Comparison of ENCODE assay signal across 8 cellular contexts in genomic region chr15:74402873-74403589, GRCh38. TPM values are rescaled to one million over a fixed set of nuclear protein-coding genes. Genes with fewer than 3 reads are reported as not detected.
A peak's percentile ranks its signal among the peaks of the same experiment; 100 is the strongest.
DNase-seq lines count a peak whose midpoint lies in the region; ATAC-seq and TF ChIP-seq lines count a peak whose summit lies in the region.

No MANE protein-coding gene starts in this region.

- no peak for TF ChIP-seq RAD21 in SK-N-SH (IDR thresholded peaks at IDR 0.05; ENCODE audit: low read length)

- POLR2A ChIA-PET in SK-N-SH (lab: Yijun Ruan, JAX), result no interaction called here

- H3K36me3 ChIP-seq in neuronal stem cell (replicated peaks in 1 of 2; ENCODE audit: control insufficient read depth in 2 of 2, insufficient read depth in 2 of 2, low read length in 2 of 2) (no peaks in the 10 kb centered on the region), SK-N-SH (replicated peaks in 1 of 2; ENCODE audit: control insufficient read depth in 1 of 2, insufficient read depth in 2 of 2, low read length in 1 of 2) (no peaks in the 10 kb centered on the region)

- no peak overlapping the region for H2AFZ ChIP-seq in neuronal stem cell (ENCODE audit: low read length)
- no peak overlapping the region for H2AFZ ChIP-seq in SK-N-SH (ENCODE audit: low read depth)

- H3K23ac ChIP-seq in neuronal stem cell (ENCODE audit: low read depth, low read length, poor library complexity), result no peak overlapping the region

- no peak overlapping the region for H2BK5ac ChIP-seq in neuronal stem cell (ENCODE audit: low read length)

- H2BK120ac ChIP-seq in neuronal stem cell (ENCODE audit: low read depth, low read length), result no peak overlapping the region

- H3K9me3 ChIP-seq in neuronal stem cell (replicated peaks in 1 of 2; ENCODE audit: control insufficient read depth in 2 of 2, insufficient read depth in 1 of 2, low read depth in 1 of 2, low read length in 2 of 2) (no peaks in the 10 kb centered on the region), SK-N-SH (no peaks in the 10 kb centered on the region)

- H3K4ac ChIP-seq in neuronal stem cell (ENCODE audit: low read length), result peak overlapping the region; percentile 23

- DNase-seq in GM19240 (ENCODE audit: insufficient read length, low spot score) (peak; percentile 76), KG1 (lab: John Stamatoyannopoulos, UW) (peak; percentile 49), activated T-cell treated with anti-CD3 and anti-CD28 coated beads for 24 hours (ENCODE audit: low read depth) (peak; percentile 80), neuronal stem cell (ENCODE audit: low spot score) (no peak), SK-N-SH (no peak), DMS153 treated with DMSO at 0.1 percent for 48 hours (lab: John Stamatoyannopoulos, UW; ENCODE audit: unreplicated experiment) (no peak), NCI-H146 treated with DMSO at 0.1 percent for 48 hours (lab: John Stamatoyannopoulos, UW; ENCODE audit: unreplicated experiment) (no peak)

- H3K9ac ChIP-seq in neuronal stem cell (ENCODE audit: low read depth, low read length, poor library complexity), result peak overlapping the region; percentile 67
- H3K9ac ChIP-seq in SK-N-SH, result no peak overlapping the region

- no peaks in the 10 kb centered on the region for H3K9me2 ChIP-seq in SK-N-SH

- H2BK15ac ChIP-seq in neuronal stem cell (ENCODE audit: low read length), result peak overlapping the region; percentile 28

- no peak for TF ChIP-seq CTCF in SK-N-SH (IDR thresholded peaks at IDR 0.05)

- H3K27ac ChIP-seq in neuronal stem cell (replicated peaks; ENCODE audit: low read length) (no peak overlapping the region), SK-N-SH (ENCODE audit: low read depth in 2 of 2, low read length in 1 of 2) (no peak overlapping the region)

- H3K4me3 ChIP-seq in neuronal stem cell (ENCODE audit: low read length in 2 of 2), result no peak overlapping the region
- H3K4me3 ChIP-seq in SK-N-SH (ENCODE audit: low read depth in 2 of 2, low read length in 1 of 2), result no peak overlapping the region

- no peak overlapping the region for H4K91ac ChIP-seq in neuronal stem cell (ENCODE audit: low read depth, low read length, poor library complexity)

- peak overlapping the region; percentile 47 for H2BK12ac ChIP-seq in neuronal stem cell (ENCODE audit: low read length)

- H3K4me2 ChIP-seq in neuronal stem cell (ENCODE audit: insufficient read depth, low read length, poor library complexity, severe bottlenecking), result no peak overlapping the region
- H3K4me2 ChIP-seq in SK-N-SH, result no peak overlapping the region

- no peak overlapping the region for H4K8ac ChIP-seq in neuronal stem cell (ENCODE audit: low read depth, low read length)

- H3K14ac ChIP-seq in neuronal stem cell (ENCODE audit: low read length), result no peak overlapping the region

- no peak for TF ChIP-seq EP300 in SK-N-SH (IDR thresholded peaks at IDR 0.05; ENCODE audit: borderline replicate concordance in 1 of 2, low read depth in 1 of 2, low read length in 1 of 2)

- no peaks in the 10 kb centered on the region for H3K79me1 ChIP-seq in neuronal stem cell (ENCODE audit: low read depth, low read length)

- no CpG with 5 or more reads among the region's 13 CpGs for WGBS in neuronal stem cell (ENCODE audit: extremely low coverage in 2 of 2, insufficient read length in 2 of 2, insufficient replicate concordance in 1 of 2), 2 donors
- 76% methylated on average over 5 of the region's 13 CpGs for WGBS in SK-N-SH (ENCODE audit: low lambda C conversion rate)

- H2AK5ac ChIP-seq in neuronal stem cell (ENCODE audit: low read depth, low read length), result peak overlapping the region; percentile 72

- H3K79me2 ChIP-seq in SK-N-SH (ENCODE audit: insufficient read depth), result no peaks in the 10 kb centered on the region

- peaks cover 7% of the 10 kb centered on the region for H3F3A ChIP-seq in SK-N-SH (replicated peaks; ENCODE audit: insufficient read depth)

- H3K27me3 ChIP-seq in neuronal stem cell (ENCODE audit: control insufficient read depth in 3 of 3, insufficient read depth in 3 of 3, low read depth in 1 of 3, low read length in 3 of 3) (peaks cover 0 to 15% (median 0%) of the 10 kb centered on the region in 3 experiments), SK-N-SH (ENCODE audit: insufficient read depth) (no peaks in the 10 kb centered on the region)

- H3K4me1 ChIP-seq in neuronal stem cell (ENCODE audit: control insufficient read depth in 2 of 2, insufficient read depth in 1 of 2, low read depth in 1 of 2, low read length in 2 of 2) (peaks cover 16 to 21% of the 10 kb centered on the region in 2 donors), SK-N-SH (ENCODE audit: control insufficient read depth in 1 of 2, insufficient read depth in 2 of 2, low read depth in 1 of 2, low read length in 1 of 2) (peaks cover 0 to 12% of the 10 kb centered on the region in 2 experiments; a peak in 2 of 4 replicates)

- CTCF ChIA-PET in SK-N-SH (lab: Yijun Ruan, JAX), result interaction anchor here (1.0 to 1.7 kb wide), 4 partner anchors 21 to 36 kb away, joined by 3 to 7 read pairs (median 4); no protein-coding TSS in a partner anchor

- no peaks in the 10 kb centered on the region for H4K20me1 ChIP-seq in SK-N-SH (ENCODE audit: insufficient read depth)

- ATAC-seq in GM21576 (IDR thresholded peaks at IDR 0.05; ENCODE audit: unreplicated experiment), result no peak

- no peak overlapping the region for H3K18ac ChIP-seq in neuronal stem cell (ENCODE audit: low read length)

TF ChIP-seq in SK-N-SH, 30 proteins besides CTCF, POLR2A, EP300 and RAD21:
- TF ChIP-seq ZBTB33 (IDR thresholded peaks at IDR 0.05; ENCODE audit: borderline replicate concordance, low read depth), result no peak
- no peak for TF ChIP-seq FOSL2 (IDR thresholded peaks at IDR 0.05; ENCODE audit: borderline replicate concordance, low read depth)
- TF ChIP-seq RCOR1 (IDR thresholded peaks at IDR 0.05; ENCODE audit: low read length), result no peak
- TF ChIP-seq RXRA (IDR thresholded peaks at IDR 0.05; ENCODE audit: borderline replicate concordance, low read depth), result no peak
TF ChIP-seq in SK-N-SH: peak in this region for 0.

RNA-seq across cellular contexts. Expression of gene SEMA7A, which starts 30.7 kb away (rescaled TPM):
- 10.3 TPM for polyA plus RNA-seq in neuronal stem cell (2013, experiment 1 of 2)
- polyA plus RNA-seq in neuronal stem cell (2013, experiment 2 of 2), result 10.3 TPM
- polyA plus RNA-seq in SK-N-SH (2012; rRNA removed), result 0.80 and 1.3 TPM in 2 replicates
- 0.50 and 0.92 TPM in 2 replicates for polyA plus RNA-seq in SK-N-SH (2012; cell fraction: cytosol; rRNA removed)
- 1.1 and 1.3 TPM in 2 replicates for polyA plus RNA-seq in SK-N-SH (2012; cell fraction: nucleus; rRNA removed)

RNA-seq across cellular contexts. Expression of gene CYP11A1, which starts 35.6 kb away (rescaled TPM):
- 0.77 TPM for polyA plus RNA-seq in neuronal stem cell (2013, experiment 1 of 2)
- polyA plus RNA-seq in neuronal stem cell (2013, experiment 2 of 2), result 0.80 TPM
- polyA plus RNA-seq in SK-N-SH (2012; rRNA removed), result 0.08 TPM in 1 of 2 replicates, not detected in the other
- 0.03 TPM in 1 of 2 replicates, not detected in the other for polyA plus RNA-seq in SK-N-SH (2012; cell fraction: cytosol; rRNA removed)
- polyA plus RNA-seq in SK-N-SH (2012; cell fraction: nucleus; rRNA removed), result not detected in 2 replicates

RNA-seq across cellular contexts. Expression of gene UBL7, which starts 57.9 kb away (rescaled TPM):
- 45.9 TPM for polyA plus RNA-seq in neuronal stem cell (2013, experiment 1 of 2)
- 44.1 TPM for polyA plus RNA-seq in neuronal stem cell (2013, experiment 2 of 2)
- 81.1 and 89.7 TPM in 2 replicates for polyA plus RNA-seq in SK-N-SH (2012; rRNA removed)
- polyA plus RNA-seq in SK-N-SH (2012; cell fraction: cytosol; rRNA removed), result 60.5 and 70.6 TPM in 2 replicates
- polyA plus RNA-seq in SK-N-SH (2012; cell fraction: nucleus; rRNA removed), result 33.2 and 36.5 TPM in 2 replicates

Comparison
In these comparisons a context has a peak if more than half of its experiments do, and no peak if none do; other contexts are left out.
1. DNase-seq: peak in GM19240 (single experiment), KG1 (single experiment) and activated T-cell treated with anti-CD3 and anti-CD28 coated beads for 24 hours (single experiment); none in neuronal stem cell (single experiment), SK-N-SH (single experiment), DMS153 treated with DMSO at 0.1 percent for 48 hours (single experiment) and NCI-H146 treated with DMSO at 0.1 percent for 48 hours (single experiment).